In the genomic region with DNA sequence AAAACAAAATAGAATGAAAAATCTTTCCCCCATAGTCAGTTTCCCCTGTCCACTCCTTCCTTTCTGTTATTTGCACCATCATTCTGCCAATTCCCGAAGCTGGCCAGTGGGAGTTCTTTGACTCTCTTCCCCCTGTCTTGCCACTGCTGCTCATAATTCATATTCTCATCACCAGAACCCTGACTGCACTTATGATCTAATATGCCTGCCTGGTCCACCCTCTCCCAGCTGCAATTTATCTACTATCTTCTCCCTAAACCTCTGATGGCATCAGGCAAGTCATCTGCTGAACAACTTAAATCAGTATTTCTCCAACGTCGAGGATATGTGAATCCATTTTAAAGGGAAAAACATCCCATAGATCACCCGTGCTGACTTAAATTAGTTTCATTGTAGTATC, we compare ENCODE assay signal across 1 cellular context.
TF ChIP-seq lines count a peak whose summit lies in the region.

No MANE protein-coding gene starts in this region.

TF ChIP-seq in GM23338, 12 proteins besides CTCF, POLR2A, EP300 and RAD21 (continued from another document):
- TF ChIP-seq, protein P1, sequence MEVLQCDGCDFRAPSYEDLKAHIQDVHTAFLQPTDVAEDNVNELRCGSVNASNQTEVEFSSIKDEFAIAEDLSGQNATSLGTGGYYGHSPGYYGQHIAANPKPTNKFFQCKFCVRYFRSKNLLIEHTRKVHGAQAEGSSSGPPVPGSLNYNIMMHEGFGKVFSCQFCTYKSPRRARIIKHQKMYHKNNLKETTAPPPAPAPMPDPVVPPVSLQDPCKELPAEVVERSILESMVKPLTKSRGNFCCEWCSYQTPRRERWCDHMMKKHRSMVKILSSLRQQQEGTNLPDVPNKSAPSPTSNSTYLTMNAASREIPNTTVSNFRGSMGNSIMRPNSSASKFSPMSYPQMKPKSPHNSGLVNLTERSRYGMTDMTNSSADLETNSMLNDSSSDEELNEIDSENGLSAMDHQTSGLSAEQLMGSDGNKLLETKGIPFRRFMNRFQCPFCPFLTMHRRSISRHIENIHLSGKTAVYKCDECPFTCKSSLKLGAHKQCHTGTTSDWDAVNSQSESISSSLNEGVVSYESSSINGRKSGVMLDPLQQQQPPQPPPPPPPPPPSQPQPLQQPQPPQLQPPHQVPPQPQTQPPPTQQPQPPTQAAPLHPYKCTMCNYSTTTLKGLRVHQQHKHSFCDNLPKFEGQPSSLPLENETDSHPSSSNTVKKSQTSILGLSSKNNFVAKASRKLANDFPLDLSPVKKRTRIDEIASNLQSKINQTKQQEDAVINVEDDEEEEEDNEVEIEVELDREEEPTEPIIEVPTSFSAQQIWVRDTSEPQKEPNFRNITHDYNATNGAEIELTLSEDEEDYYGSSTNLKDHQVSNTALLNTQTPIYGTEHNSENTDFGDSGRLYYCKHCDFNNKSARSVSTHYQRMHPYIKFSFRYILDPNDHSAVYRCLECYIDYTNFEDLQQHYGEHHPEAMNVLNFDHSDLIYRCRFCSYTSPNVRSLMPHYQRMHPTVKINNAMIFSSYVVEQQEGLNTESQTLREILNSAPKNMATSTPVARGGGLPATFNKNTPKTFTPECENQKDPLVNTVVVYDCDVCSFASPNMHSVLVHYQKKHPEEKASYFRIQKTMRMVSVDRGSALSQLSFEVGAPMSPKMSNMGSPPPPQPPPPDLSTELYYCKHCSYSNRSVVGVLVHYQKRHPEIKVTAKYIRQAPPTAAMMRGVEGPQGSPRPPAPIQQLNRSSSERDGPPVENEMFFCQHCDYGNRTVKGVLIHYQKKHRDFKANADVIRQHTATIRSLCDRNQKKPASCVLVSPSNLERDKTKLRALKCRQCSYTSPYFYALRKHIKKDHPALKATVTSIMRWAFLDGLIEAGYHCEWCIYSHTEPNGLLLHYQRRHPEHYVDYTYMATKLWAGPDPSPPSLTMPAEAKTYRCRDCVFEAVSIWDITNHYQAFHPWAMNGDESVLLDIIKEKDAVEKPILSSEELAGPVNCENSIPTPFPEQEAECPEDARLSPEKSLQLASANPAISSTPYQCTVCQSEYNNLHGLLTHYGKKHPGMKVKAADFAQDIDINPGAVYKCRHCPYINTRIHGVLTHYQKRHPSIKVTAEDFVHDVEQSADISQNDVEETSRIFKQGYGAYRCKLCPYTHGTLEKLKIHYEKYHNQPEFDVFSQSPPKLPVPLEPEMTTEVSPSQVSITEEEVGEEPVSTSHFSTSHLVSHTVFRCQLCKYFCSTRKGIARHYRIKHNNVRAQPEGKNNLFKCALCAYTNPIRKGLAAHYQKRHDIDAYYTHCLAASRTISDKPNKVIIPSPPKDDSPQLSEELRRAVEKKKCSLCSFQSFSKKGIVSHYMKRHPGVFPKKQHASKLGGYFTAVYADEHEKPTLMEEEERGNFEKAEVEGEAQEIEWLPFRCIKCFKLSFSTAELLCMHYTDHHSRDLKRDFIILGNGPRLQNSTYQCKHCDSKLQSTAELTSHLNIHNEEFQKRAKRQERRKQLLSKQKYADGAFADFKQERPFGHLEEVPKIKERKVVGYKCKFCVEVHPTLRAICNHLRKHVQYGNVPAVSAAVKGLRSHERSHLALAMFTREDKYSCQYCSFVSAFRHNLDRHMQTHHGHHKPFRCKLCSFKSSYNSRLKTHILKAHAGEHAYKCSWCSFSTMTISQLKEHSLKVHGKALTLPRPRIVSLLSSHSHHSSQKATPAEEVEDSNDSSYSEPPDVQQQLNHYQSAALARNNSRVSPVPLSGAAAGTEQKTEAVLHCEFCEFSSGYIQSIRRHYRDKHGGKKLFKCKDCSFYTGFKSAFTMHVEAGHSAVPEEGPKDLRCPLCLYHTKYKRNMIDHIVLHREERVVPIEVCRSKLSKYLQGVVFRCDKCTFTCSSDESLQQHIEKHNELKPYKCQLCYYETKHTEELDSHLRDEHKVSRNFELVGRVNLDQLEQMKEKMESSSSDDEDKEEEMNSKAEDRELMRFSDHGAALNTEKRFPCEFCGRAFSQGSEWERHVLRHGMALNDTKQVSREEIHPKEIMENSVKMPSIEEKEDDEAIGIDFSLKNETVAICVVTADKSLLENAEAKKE (CRISPR knock-in tag; IDR thresholded peaks at IDR 0.05): no peak
